ENCODE assay signal across 8 cellular contexts in the genomic region with DNA sequence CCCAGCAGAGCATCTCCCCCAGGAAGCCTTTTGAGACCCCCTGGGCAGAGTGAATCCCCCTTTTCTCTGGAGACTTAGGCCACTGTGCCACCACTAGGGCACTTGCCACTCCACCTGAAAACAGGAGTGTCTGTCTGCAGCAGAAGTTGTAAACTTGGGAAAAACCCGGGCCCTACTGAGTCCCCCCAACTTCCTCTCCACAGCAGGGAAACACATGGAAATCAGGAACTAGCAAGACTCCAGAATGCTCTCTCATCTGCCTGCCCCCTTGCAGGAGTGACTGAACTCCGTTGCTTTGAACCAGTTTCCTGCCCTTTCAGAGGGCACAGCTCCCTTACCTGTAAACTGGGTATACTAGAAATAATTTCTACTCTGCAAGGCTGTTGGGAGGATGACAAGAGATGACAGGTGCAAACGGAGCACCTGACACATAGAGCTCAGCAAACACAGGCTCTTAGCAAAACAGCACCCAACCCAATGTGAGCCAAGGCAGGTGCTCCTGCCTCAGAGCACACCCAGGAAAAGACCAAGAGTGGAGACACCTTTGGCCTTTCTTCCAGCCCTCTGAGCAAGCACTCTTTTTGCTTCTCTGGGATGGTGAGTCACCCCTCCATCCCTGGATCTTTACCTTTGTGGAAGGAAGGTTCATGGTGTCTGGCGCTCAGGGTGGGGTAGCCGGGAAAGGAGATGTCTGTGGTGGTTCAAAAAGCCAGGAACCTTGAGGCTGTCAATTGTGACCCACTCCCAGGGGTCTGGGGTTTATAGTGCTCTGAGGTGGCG. TPM values are rescaled to one million over a fixed set of nuclear protein-coding genes. Genes with fewer than 3 reads are reported as not detected.
DNase-seq lines count a peak whose midpoint lies in the region; TF ChIP-seq lines count a peak whose summit lies in the region.

A gene with protein sequence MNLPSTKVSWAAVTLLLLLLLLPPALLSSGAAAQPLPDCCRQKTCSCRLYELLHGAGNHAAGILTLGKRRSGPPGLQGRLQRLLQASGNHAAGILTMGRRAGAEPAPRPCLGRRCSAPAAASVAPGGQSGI (minus strand): TSS at position 736 of the 780 bp plus-strand sequence. CDS start 87 bp downstream, at position 649.

- TF ChIP-seq CTCF in SU-DHL-6 (IDR thresholded peaks at IDR 0.05; ENCODE audit: insufficient read depth, low read length, poor library complexity, severe bottlenecking): no peak
- TF ChIP-seq CTCF in endothelial cell (IDR thresholded peaks at IDR 0.05; ENCODE audit: unreplicated experiment): no peak

- peak within 1 kb of the TSS; percentile 90 for H2AFZ ChIP-seq in SU-DHL-6 (ENCODE audit: low read depth, low read length, severe bottlenecking)

- peak within 1 kb of the TSS; percentile 68 for H3K4me2 ChIP-seq in SU-DHL-6 (ENCODE audit: low read depth, low read length, poor library complexity, severe bottlenecking)

- H3K27ac ChIP-seq in SU-DHL-6 (ENCODE audit: low read depth, low read length) (no peak within 1 kb of the TSS), stomach smooth muscle (ENCODE audit: low read length) (no peak within 1 kb of the TSS)

- H3K9me3 ChIP-seq in SU-DHL-6 (ENCODE audit: insufficient read depth, low read length) (no peaks in the 10 kb centered on the region), stomach smooth muscle (ENCODE audit: control insufficient read depth in 2 of 2, low read length in 2 of 2) (no peaks in the 10 kb centered on the region)

- H3K4me1 ChIP-seq in stomach smooth muscle (ENCODE audit: control insufficient read depth, insufficient read depth, low read length): peaks cover 23% of the 10 kb centered on the region

- no peaks in the 10 kb centered on the region for H3K36me3 Mint-ChIP-seq in T-helper 2 cell treated with Interferon-gamma antibody and Interleukin-4, amounts not matched to agents 5 μg/mL and 100 μg/mL, for 36 hours (ENCODE audit: low read depth)
- H3K36me3 Mint-ChIP-seq in endothelial cell (ENCODE audit: low read depth, unreplicated experiment): peaks cover 4% of the 10 kb centered on the region

- H3K27me3 ChIP-seq in SU-DHL-6 (ENCODE audit: low read length): no peaks in the 10 kb centered on the region
- peaks cover 18% of the 10 kb centered on the region in 2 donors for H3K27me3 ChIP-seq in stomach smooth muscle (ENCODE audit: control insufficient read depth in 1 of 2, insufficient read depth in 2 of 2, low read length in 2 of 2)

- no peaks in the 10 kb centered on the region for H4K20me1 ChIP-seq in SU-DHL-6 (ENCODE audit: low read depth, low read length)

- no peaks in the 10 kb centered on the region for H3K9me3 Mint-ChIP-seq in T-helper 2 cell treated with Interferon-gamma antibody and Interleukin-4, amounts not matched to agents 5 μg/mL and 100 μg/mL, for 36 hours
- no peaks in the 10 kb centered on the region for H3K9me3 Mint-ChIP-seq in endothelial cell (ENCODE audit: unreplicated experiment)

- H3K4me1 Mint-ChIP-seq in T-helper 2 cell treated with Interferon-gamma antibody and Interleukin-4, amounts not matched to agents 5 μg/mL and 100 μg/mL, for 36 hours (ENCODE audit: low read depth): peaks cover 28% of the 10 kb centered on the region
- H3K4me1 Mint-ChIP-seq in endothelial cell (ENCODE audit: unreplicated experiment): peaks cover 33% of the 10 kb centered on the region

- H3K27ac Mint-ChIP-seq in T-helper 2 cell treated with Interferon-gamma antibody and Interleukin-4, amounts not matched to agents 5 μg/mL and 100 μg/mL, for 36 hours: peak within 1 kb of the TSS; percentile 62
- H3K27ac Mint-ChIP-seq in endothelial cell (ENCODE audit: unreplicated experiment): no peak within 1 kb of the TSS

- H3F3A ChIP-seq in SU-DHL-6 (ENCODE audit: insufficient read depth): 0 out of 2 replicates have a peak, but pooled peaks cover 8% of the 10 kb centered on the region

- H3K9ac ChIP-seq in SU-DHL-6 (ENCODE audit: low read length): peak within 1 kb of the TSS; percentile 64
- peak within 1 kb of the TSS in 1 of 2 donors; percentile 50 for H3K9ac ChIP-seq in stomach smooth muscle (ENCODE audit: low read length in 2 of 2)

- H3K4me3 Mint-ChIP-seq in T-helper 2 cell treated with Interferon-gamma antibody and Interleukin-4, amounts not matched to agents 5 μg/mL and 100 μg/mL, for 36 hours: peak within 1 kb of the TSS; percentile 89
- no peak within 1 kb of the TSS for H3K4me3 Mint-ChIP-seq in endothelial cell (ENCODE audit: unreplicated experiment)

- H3K79me2 ChIP-seq in SU-DHL-6 (ENCODE audit: insufficient read depth, low read length): no peaks in the 10 kb centered on the region

- peaks cover 24% of the 10 kb centered on the region for H3K27me3 Mint-ChIP-seq in T-helper 2 cell treated with Interferon-gamma antibody and Interleukin-4, amounts not matched to agents 5 μg/mL and 100 μg/mL, for 36 hours (ENCODE audit: low read depth)
- peaks cover 10% of the 10 kb centered on the region for H3K27me3 Mint-ChIP-seq in endothelial cell (ENCODE audit: unreplicated experiment)

- no peaks in the 10 kb centered on the region for H3K9me2 ChIP-seq in SU-DHL-6 (replicated peaks; ENCODE audit: insufficient read depth, low read length)

- H3K36me3 ChIP-seq in SU-DHL-6 (ENCODE audit: low read length) (no peaks in the 10 kb centered on the region), stomach smooth muscle (ENCODE audit: control insufficient read depth in 2 of 2, insufficient read depth in 2 of 2, low read length in 2 of 2) (no peaks in the 10 kb centered on the region)

- H3K4me3 ChIP-seq in SU-DHL-6 (ENCODE audit: insufficient read depth, low read length, poor library complexity, severe bottlenecking) (peak within 1 kb of the TSS; percentile 55), stomach smooth muscle (ENCODE audit: low read length in 2 of 2) (peak within 1 kb of the TSS; percentile 68 to 80)

- DNase-seq in T-helper 2 cell treated with Interferon-gamma antibody and Interleukin-4, amounts not matched to agents 5 μg/mL and 100 μg/mL, for 36 hours (ENCODE audit: low spot score): no peak
- DNase-seq in T-helper 2 cell (no peak), islet precursor cell (peak; percentile 84), endothelial cell (ENCODE audit: low spot score) (no peak), EL (no peak), DMS 273 treated with DMSO at 0.1 percent for 48 hours (lab: John Stamatoyannopoulos, UW) (no peak)

RNA-seq across cellular contexts. Expression of the gene that starts here (rescaled TPM):
- not detected for total RNA-seq in endothelial cell (ENCODE audit: unreplicated experiment)
